25 cellular contexts compared by ENCODE assay signal in genomic region chr14:95054346-95055280, GRCh38.
"Had no signal": no experiment of that assay in that cellular context is flagged by ENCODE, and none has a peak within 500 bp of the region (broad histone marks: within the 10 kb centered on the region; RNA-seq: fewer than 3 reads in every experiment).

No MANE protein-coding gene starts in this region.

- DNase-seq: activated CD4-positive, alpha-beta T cell treated with anti-CD3 and anti-CD28 coated beads for 48 hours; activated CD4-positive, alpha-beta T cell treated with anti-CD3 and anti-CD28 coated beads, Interleukin-2, amount 50 U/mL, for 48 hours; activated CD8-positive, alpha-beta memory T cell treated with anti-CD3 and anti-CD28 coated beads for 24 hours; brain microvascular endothelial cell; caudate nucleus; esophagus squamous epithelium; foreskin melanocyte; kidney glomerular epithelial cell; mesendoderm; mucosa of descending colon; ovary; stimulated activated CD4-positive, alpha-beta T cell treated with anti-CD3 and anti-CD28 coated beads, Interleukin-1b, Interleukin-23, amount 100 ng/mL, for 48 hours; stimulated activated naive B cell treated with anti-CD40 and anti-IgM and Interleukin-4, amounts not matched to agents 10 μg/mL and 1 μg/mL and 100 μg/mL, for 72 hours; SW 1271; T-helper 9 cell; WERI-Rb-1 had no signal

- H3K9me3 ChIP-seq: esophagus squamous epithelium, mucosa of descending colon, neutrophil, ovary, prostate gland, suprapubic skin, tibial artery had no signal

- H3K36me3 ChIP-seq: brain microvascular endothelial cell, esophagus squamous epithelium, neutrophil, ovary, prostate gland, suprapubic skin, tibial artery, WERI-Rb-1 had no signal

- H3K27me3 ChIP-seq: brain microvascular endothelial cell, esophagus squamous epithelium, neutrophil, ovary, suprapubic skin, tibial artery had no signal

- H3K27ac ChIP-seq: brain microvascular endothelial cell, epithelial cell of prostate, esophagus squamous epithelium, neutrophil, ovary, prostate gland, suprapubic skin, tibial artery, WERI-Rb-1 had no signal

- H3K4me3 ChIP-seq: esophagus squamous epithelium, lung, mucosa of descending colon, ovary, prostate gland, smooth muscle cell, suprapubic skin, tibial artery had no signal

- ATAC-seq: activated CD4-positive, CD25-positive, alpha-beta regulatory T cell treated with anti-CD3 and anti-CD28 coated beads, Interleukin-2, amount 50 U/mL, for 24 hours; left lobe of liver; mucosa of descending colon; stimulated activated naive B cell treated with anti-CD40 and anti-IgM and Interleukin-4, amounts not matched to agents 10 μg/mL and 1 μg/mL and 100 μg/mL, for 72 hours had no signal

- H3K4me1 ChIP-seq: esophagus squamous epithelium, suprapubic skin, tibial artery had no signal
